Comparison of ENCODE assay signal across 13 cellular contexts in the genomic region with DNA sequence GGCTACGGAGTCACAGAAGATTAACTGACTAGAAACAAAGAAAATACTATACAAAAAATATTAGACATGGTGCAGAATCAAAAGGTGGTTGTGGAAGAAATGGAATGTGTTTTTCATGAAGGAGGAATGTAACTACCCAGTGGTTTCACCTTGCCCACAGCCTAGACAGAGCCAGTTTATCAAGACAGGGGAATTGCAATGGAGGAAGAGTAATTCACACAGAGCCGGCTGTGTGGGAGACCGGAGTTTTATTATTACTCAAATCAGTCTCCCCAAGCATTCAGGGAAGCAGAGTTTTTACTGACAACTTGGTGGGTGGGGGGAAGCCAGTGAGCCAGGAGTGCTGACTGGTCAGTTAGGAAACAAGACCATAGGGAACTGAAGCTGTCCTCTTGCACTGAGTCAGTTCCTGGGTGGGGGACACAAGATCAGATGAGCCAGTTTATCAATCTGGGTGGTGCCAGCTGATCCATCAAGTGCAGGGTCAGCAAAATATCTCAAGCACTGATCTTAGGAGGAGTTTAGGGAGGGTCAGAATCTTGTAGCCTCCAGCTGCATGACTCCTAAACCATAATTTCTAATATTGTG. TPM values are rescaled to one million over a fixed set of nuclear protein-coding genes. Genes with fewer than 3 reads are reported as not detected.
"Had no signal": no experiment of that assay in that cellular context is flagged by ENCODE, and none has a peak within 500 bp of the region (broad histone marks: within the 10 kb centered on the region; RNA-seq: fewer than 3 reads in every experiment).

No MANE protein-coding gene starts in this region.

RNA-seq across cellular contexts. Expression of a gene that starts 19.0 kb away (rescaled TPM):
- total RNA-seq: activated CD4-positive, alpha-beta memory T cell treated with anti-CD3 and anti-CD28 coated beads, Interleukin-2, amount 10 ng/mL, durations not matched to agents 7 days and 5 days; activated T-cell treated with anti-CD3 and anti-CD28 coated beads, Interleukin-2, amount 50 U/mL, for 72 hours; SJSA1 had no signal
- polyA plus RNA-seq: naive thymus-derived CD8-positive, alpha-beta T cell had no signal

RNA-seq across cellular contexts. Expression of a gene that starts 40.5 kb away (rescaled TPM):
- total RNA-seq: activated T-cell treated with anti-CD3 and anti-CD28 coated beads, Interleukin-2, amount 50 U/mL, for 72 hours; RPMI7951; SJSA1 had no signal

RNA-seq across cellular contexts. Expression of a gene that starts 53.4 kb away (rescaled TPM):
- total RNA-seq: activated CD4-positive, alpha-beta memory T cell treated with anti-CD3 and anti-CD28 coated beads, Interleukin-2, amount 10 ng/mL, durations not matched to agents 7 days and 5 days; activated T-cell treated with anti-CD3 and anti-CD28 coated beads, Interleukin-2, amount 50 U/mL, for 72 hours; cardiac septum; epithelial cell of proximal tubule; glomerular endothelial cell; liver; naive thymus-derived CD8-positive, alpha-beta T cell; occipital lobe; prostate gland; RPMI7951; SJSA1; stomach had no signal
- polyA plus RNA-seq: immature natural killer cell; liver; naive thymus-derived CD8-positive, alpha-beta T cell; stomach had no signal
